Comparison of ENCODE assay signal across 8 cellular contexts in the genomic region with DNA sequence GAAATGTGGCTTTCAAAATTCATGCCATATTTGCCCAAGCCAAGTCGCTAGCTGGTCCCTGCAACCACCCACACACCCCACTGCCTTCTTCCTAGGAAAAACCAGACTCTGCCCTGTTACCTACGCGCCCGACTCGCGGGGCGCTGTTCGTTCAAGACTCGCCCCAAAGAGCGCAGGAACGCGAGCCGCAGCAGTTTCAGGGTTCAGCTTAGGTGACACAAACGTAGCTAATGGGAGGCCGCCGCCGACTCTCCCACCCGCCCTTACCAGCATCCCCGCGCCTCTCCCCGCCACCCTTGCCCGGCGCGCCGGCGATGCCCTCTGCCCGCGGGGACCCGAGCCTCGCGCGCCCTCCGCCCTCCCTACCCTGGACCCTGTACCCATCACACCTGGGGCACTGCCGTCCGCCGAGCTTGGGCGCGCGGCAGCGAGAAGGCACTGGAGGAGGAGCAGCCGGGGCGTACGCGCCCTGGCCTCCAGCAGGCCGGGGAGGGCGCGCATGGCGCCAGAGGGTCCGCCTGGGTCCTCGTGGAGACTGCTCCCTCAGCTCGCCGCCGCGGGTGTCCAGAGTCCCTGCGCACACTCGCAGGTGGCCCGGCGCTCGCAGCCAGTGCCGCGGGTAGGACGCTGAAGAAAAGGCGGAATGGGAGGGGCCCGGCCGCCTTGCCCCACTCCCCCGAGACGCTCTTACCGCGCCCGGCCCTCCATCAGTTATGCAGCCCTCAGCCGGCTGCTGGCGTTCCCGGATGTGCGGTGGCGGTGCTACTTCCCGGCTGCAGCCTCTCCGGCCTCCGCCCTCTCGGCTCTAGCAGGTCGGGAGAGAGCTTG. TPM values are rescaled to one million over a fixed set of nuclear protein-coding genes. Genes with fewer than 3 reads are reported as not detected.
DNase-seq lines count a peak whose midpoint lies in the region; ATAC-seq and TF ChIP-seq lines count a peak whose summit lies in the region.

Gene EMB (minus strand): TSS at position 638 of the 828 bp plus-strand sequence. CDS start 137 bp downstream, at position 501.

- H3K4me1 Mint-ChIP-seq in osteocyte (ENCODE audit: unreplicated experiment): peaks cover 6% of the 10 kb centered on the region

- H4K20me1 ChIP-seq in PC-3 (ENCODE audit: low read length): no peaks in the 10 kb centered on the region

- peak; percentile 38 for DNase-seq in PC-3
- peak; percentile 58 to 69 for DNase-seq in activated T-helper 1 cell treated with anti-CD3 and anti-CD28 coated beads, Interleukin-2, amount 50 U/mL, for 16 hours (ENCODE audit: low read depth in 1 of 2, low spot score in 1 of 2)
- DNase-seq in head of caudate nucleus: peak; percentile 31 to 86 (median 66)
- DNase-seq in osteocyte (ENCODE audit: extremely low spot score, unreplicated experiment): no peak
- peak in 1 of 2 donors; percentile 34 for DNase-seq in tibial artery

- H3K79me2 ChIP-seq in PC-3 (ENCODE audit: low read length): no peaks in the 10 kb centered on the region

- no peaks in the 10 kb centered on the region for H3K4me1 ChIP-seq in PC-3 (ENCODE audit: insufficient read depth, low read length)
- peaks cover 0 to 12% (median 6%) of the 10 kb centered on the region in 4 donors for H3K4me1 ChIP-seq in tibial artery

- H3K9ac ChIP-seq in PC-3 (ENCODE audit: low read length): no peak within 1 kb of the TSS

- H2AFZ ChIP-seq in PC-3 (ENCODE audit: low read length): peak within 1 kb of the TSS; percentile 65; the same call in 1 of the 2 replicates

- no peaks in the 10 kb centered on the region for H3K9me3 Mint-ChIP-seq in osteocyte (ENCODE audit: unreplicated experiment)

- peak within 1 kb of the TSS; percentile 59 for H3K4me2 ChIP-seq in PC-3 (ENCODE audit: low read length)

- no peak within 1 kb of the TSS for H3K27ac Mint-ChIP-seq in osteocyte (ENCODE audit: unreplicated experiment)

- CTCF ChIA-PET in PC-3 (lab: Charles Lee): no interaction called here

- no peaks in the 10 kb centered on the region for H3K36me3 Mint-ChIP-seq in osteocyte (ENCODE audit: unreplicated experiment)

- H3K27me3 ChIP-seq in PC-3 (ENCODE audit: low read length) (no peaks in the 10 kb centered on the region), tibial artery (peaks cover 0 to 8% of the 10 kb centered on the region in 2 donors)

- TF ChIP-seq CTCF in C4-2B (conservative IDR thresholded peaks at IDR 0.05) (peak; percentile 37), PC-3 (conservative IDR thresholded peaks at IDR 0.05; ENCODE audit: low read depth, low read length) (no peak), osteocyte (IDR thresholded peaks at IDR 0.05) (peak; percentile 20), tibial artery (IDR thresholded peaks at IDR 0.05) (no peak)

- POLR2A ChIA-PET in PC-3 (lab: Charles Lee; ENCODE audit: unreplicated experiment): no interaction called here

- peak within 1 kb of the TSS; percentile 88 for H3K27ac ChIP-seq in C4-2B
- H3K27ac ChIP-seq in PC-3 (ENCODE audit: low read length): no peak within 1 kb of the TSS
- peak within 1 kb of the TSS; percentile 37 to 44 for H3K27ac ChIP-seq in tibial artery

- ATAC-seq in HG03442 (IDR thresholded peaks at IDR 0.05; ENCODE audit: unreplicated experiment): peak; percentile 58
- ATAC-seq in PC-3: peak; percentile 87

- BruUV-seq in PC-3 (replicated peaks; lab: Mats Ljungman, UMichigan): no TSS peak

- no peaks in the 10 kb centered on the region for H3K9me2 ChIP-seq in PC-3 (replicated peaks; ENCODE audit: low read length)

- no peaks in the 10 kb centered on the region for H3K9me3 ChIP-seq in PC-3 (ENCODE audit: low read length)
- no peaks in the 10 kb centered on the region for H3K9me3 ChIP-seq in tibial artery

- peak; percentile 64 for TF ChIP-seq POLR2A in GM19193 (IDR thresholded peaks at IDR 0.05; ENCODE audit: extremely low read depth, insufficient read depth, insufficient read length)

- peaks cover 11% of the 10 kb centered on the region for H3K27me3 Mint-ChIP-seq in osteocyte (ENCODE audit: unreplicated experiment)

- no peaks in the 10 kb centered on the region for H3K36me3 ChIP-seq in PC-3 (ENCODE audit: low read depth, low read length)
- no peaks in the 10 kb centered on the region for H3K36me3 ChIP-seq in tibial artery

- H3K4me3 ChIP-seq in PC-3 (ENCODE audit: low read length) (peak within 1 kb of the TSS; percentile 61), tibial artery (peak within 1 kb of the TSS; percentile 50 to 59)

- peak within 1 kb of the TSS; percentile 74 for H3K4me3 Mint-ChIP-seq in osteocyte (ENCODE audit: unreplicated experiment)

- H3F3A ChIP-seq in PC-3 (ENCODE audit: low read length, unreplicated experiment): no peaks in the 10 kb centered on the region

- intact Hi-C loops in PC-3 (cut with micrococcal nuclease): no loop called here
- intact Hi-C loops in head of caudate nucleus (cut with DNase I): no loop called here
- intact Hi-C loops in tibial artery (cut with DNase I; ENCODE audit: low total_unique reads): no loop called here

RNA-seq across cellular contexts. Expression of gene EMB, which starts in this region (rescaled TPM):
- total RNA-seq in PC-3 (2014; rRNA removed) (5.4 and 5.6 TPM in 2 replicates), osteocyte (3.3 and 3.7 TPM in 2 replicates)

Comparison
In these comparisons a context has a peak if more than half of its experiments do, and no peak if none do; other contexts are left out.
1. CTCF ChIP-seq: peak in C4-2B (single experiment) and osteocyte (single experiment); none in PC-3 (single experiment) and tibial artery (0 of 2).